8 cellular contexts compared by ENCODE assay signal in genomic region chr1:47333578-47333921, GRCh38. TPM values are rescaled to one million over a fixed set of nuclear protein-coding genes. Genes with fewer than 3 reads are reported as not detected.
DNase-seq lines count a peak whose midpoint lies in the region; ATAC-seq and TF ChIP-seq lines count a peak whose summit lies in the region.

Gene CMPK1, plus strand, starts transcription at chr1:47333790. Its CDS starts 156 bp downstream, at chr1:47333946.

- H3K27ac ChIP-seq in GM23338 (ENCODE audit: low read depth) (peak within 1 kb of the TSS; percentile 94), Karpas-422 (ENCODE audit: low read length) (peak within 1 kb of the TSS; percentile 73)

- 0 out of 4 replicates have a peak, but pooled peaks of 1 of the 2 experiments have one; percentile 6 for TF ChIP-seq CTCF in GM23338 (conservative IDR thresholded peaks at IDR 0.05; ENCODE audit: low read depth in 2 of 2)

- no peaks in the 10 kb centered on the region for H3K27me3 ChIP-seq in GM23338 (ENCODE audit: insufficient read depth)
- no peaks in the 10 kb centered on the region for H3K27me3 ChIP-seq in Karpas-422 (ENCODE audit: low read length)

- H3K4me2 ChIP-seq in GM23338 (peak within 1 kb of the TSS; percentile 84), Karpas-422 (ENCODE audit: low read depth, low read length, poor library complexity, severe bottlenecking) (peak within 1 kb of the TSS; percentile 87)

- peaks cover 6% of the 10 kb centered on the region for H3K4me1 Mint-ChIP-seq in GM23338
- H3K4me1 Mint-ChIP-seq in natural killer cell treated with Interleukin-12 subunit alpha and Interleukin-12 subunit beta and Interleukin-15 and Interleukin-18, amount 100 ng/mL, for 72 hours (ENCODE audit: low read depth in 2 of 2): peaks cover 17 to 30% of the 10 kb centered on the region in 2 donors

- H3K9me3 ChIP-seq in Karpas-422 (ENCODE audit: low read length): no peaks in the 10 kb centered on the region

- H3K36me3 Mint-ChIP-seq in GM23338 (ENCODE audit: low read depth): no peaks in the 10 kb centered on the region
- no peaks in the 10 kb centered on the region for H3K36me3 Mint-ChIP-seq in natural killer cell treated with Interleukin-12 subunit alpha and Interleukin-12 subunit beta and Interleukin-15 and Interleukin-18, amount 100 ng/mL, for 72 hours

- peaks cover 19% of the 10 kb centered on the region; the same call in 1 of the 2 replicates for H3K4me1 ChIP-seq in GM23338 (ENCODE audit: insufficient read depth)
- H3K4me1 ChIP-seq in Karpas-422 (ENCODE audit: low read length): peaks cover 26% of the 10 kb centered on the region

- peak within 1 kb of the TSS; percentile 96 for H3K27ac Mint-ChIP-seq in GM23338
- no peak within 1 kb of the TSS for H3K27ac Mint-ChIP-seq in natural killer cell treated with Interleukin-12 subunit alpha and Interleukin-12 subunit beta and Interleukin-15 and Interleukin-18, amount 100 ng/mL, for 72 hours

- no peaks in the 10 kb centered on the region for H4K20me1 ChIP-seq in GM23338 (replicated peaks; ENCODE audit: insufficient read depth)
- H4K20me1 ChIP-seq in Karpas-422 (ENCODE audit: insufficient read depth, low read depth, low read length): no peaks in the 10 kb centered on the region

- peaks cover 34% of the 10 kb centered on the region for H3K79me2 ChIP-seq in GM23338 (replicated peaks; ENCODE audit: insufficient read depth)
- peaks cover 43% of the 10 kb centered on the region for H3K79me2 ChIP-seq in Karpas-422 (ENCODE audit: low read length)

- no peaks in the 10 kb centered on the region for H3K36me3 ChIP-seq in GM23338 (ENCODE audit: insufficient read depth)
- peaks cover 8% of the 10 kb centered on the region; the same call in 1 of the 2 replicates for H3K36me3 ChIP-seq in Karpas-422 (ENCODE audit: insufficient read depth, low read length)

- peaks cover 13% of the 10 kb centered on the region; the same call in 1 of the 2 replicates for H3F3A ChIP-seq in GM23338 (replicated peaks; ENCODE audit: low read depth)

- peak; percentile 76 for ATAC-seq in GM23338
- peak; percentile 90 to 91 for ATAC-seq in natural killer cell treated with Interleukin-12 subunit alpha and Interleukin-12 subunit beta and Interleukin-15 and Interleukin-18, amount 100 ng/mL, for 72 hours
- ATAC-seq in stimulated activated naive CD8-positive, alpha-beta T cell treated with anti-CD3 and anti-CD28 coated beads, Interleukin-15, Interleukin-2, amounts not matched to agents 100 U/mL and 50 U/mL, for 24 hours: peak; percentile 80

- H2AFZ ChIP-seq in GM23338 (peak within 1 kb of the TSS; percentile 91), Karpas-422 (ENCODE audit: low read length) (peak within 1 kb of the TSS; percentile 97)

- H3K27me3 Mint-ChIP-seq in GM23338 (ENCODE audit: insufficient read depth, low read depth, poor library complexity): peaks cover 8% of the 10 kb centered on the region
- H3K27me3 Mint-ChIP-seq in natural killer cell treated with Interleukin-12 subunit alpha and Interleukin-12 subunit beta and Interleukin-15 and Interleukin-18, amount 100 ng/mL, for 72 hours: no peaks in the 10 kb centered on the region

- H3K4me3 ChIP-seq in GM23338 (peak within 1 kb of the TSS; percentile 84), Karpas-422 (ENCODE audit: low read length) (peak within 1 kb of the TSS; percentile 99)

- H3K9me3 Mint-ChIP-seq in GM23338: no peaks in the 10 kb centered on the region
- H3K9me3 Mint-ChIP-seq in natural killer cell treated with Interleukin-12 subunit alpha and Interleukin-12 subunit beta and Interleukin-15 and Interleukin-18, amount 100 ng/mL, for 72 hours: no peaks in the 10 kb centered on the region

- peak; percentile 92 for DNase-seq in EH (ENCODE audit: low read depth)
- DNase-seq in GM23338 (ENCODE audit: low spot score): peak; percentile 79
- DNase-seq in Karpas-422: peak; percentile 90
- DNase-seq in RPMI7951 (ENCODE audit: low read depth): peak; percentile 88
- DNase-seq in activated T-helper 1 cell treated with anti-CD3 and anti-CD28 coated beads, Interleukin-2, amount 50 U/mL, for 16 hours (ENCODE audit: low read depth in 1 of 2, low spot score in 1 of 2): peak; percentile 56 to 68
- peak; percentile 80 for DNase-seq in fibroblast of peridontal ligament (ENCODE audit: extremely low read depth)
- DNase-seq in natural killer cell treated with Interleukin-12 subunit alpha and Interleukin-12 subunit beta and Interleukin-15 and Interleukin-18, amount 100 ng/mL, for 72 hours (ENCODE audit: low spot score): peak; percentile 83
- DNase-seq in stimulated activated naive CD8-positive, alpha-beta T cell treated with anti-CD3 and anti-CD28 coated beads, Interleukin-15, Interleukin-2, amounts not matched to agents 100 U/mL and 50 U/mL, for 24 hours: peak; percentile 84

- H3K9me2 ChIP-seq in GM23338 (ENCODE audit: insufficient read depth) (no peaks in the 10 kb centered on the region), Karpas-422 (replicated peaks; ENCODE audit: insufficient read depth, low read length) (no peaks in the 10 kb centered on the region)

- H3K9ac ChIP-seq in Karpas-422 (ENCODE audit: low read length): peak within 1 kb of the TSS; percentile 97

- peak within 1 kb of the TSS; percentile 97; the same call in 2 of the 3 replicates for H3K4me3 Mint-ChIP-seq in GM23338
- no peak within 1 kb of the TSS for H3K4me3 Mint-ChIP-seq in natural killer cell treated with Interleukin-12 subunit alpha and Interleukin-12 subunit beta and Interleukin-15 and Interleukin-18, amount 100 ng/mL, for 72 hours

TF ChIP-seq in GM23338, 12 proteins besides CTCF, POLR2A, EP300 and RAD21:
- TF ChIP-seq NANOG (IDR thresholded peaks at IDR 0.05; ENCODE audit: borderline replicate concordance) (no peak), POLR2AphosphoS5 (IDR thresholded peaks at IDR 0.05; ENCODE audit: low read depth) (peak; percentile 70; the same call in 1 of the 2 replicates), ETS1 (IDR thresholded peaks at IDR 0.05) (no peak), ZNF114 (CRISPR knock-in tag; IDR thresholded peaks at IDR 0.05) (no peak), EZH2 (IDR thresholded peaks at IDR 0.05; ENCODE audit: low read depth, unreplicated experiment) (no peak), CREB1 (CRISPR knock-in tag; IDR thresholded peaks at IDR 0.05; ENCODE audit: low read depth) (no peak), ZNF331 (CRISPR knock-in tag; IDR thresholded peaks at IDR 0.05; ENCODE audit: low read depth) (no peak)
TF ChIP-seq in GM23338: peak in this region for 1.

RNA-seq across cellular contexts. Expression of gene CMPK1, which starts in this region (rescaled TPM):
- 25.2 and 28.6 TPM in 2 replicates for total RNA-seq in GM23338 (2014; rRNA removed; shearing (Covaris generic))
- polyA plus RNA-seq in GM23338 (2016; fragmentation: Nextera tagmentation; extraction: Ambion mirVana): 19.0 and 22.8 TPM in 2 replicates
- total RNA-seq in Karpas-422 (2014; rRNA removed; shearing (Covaris generic); ENCODE audit: low replicate concordance): 78.5 and 166 TPM in 2 replicates
- total RNA-seq in RPMI7951 (2014; rRNA removed; shearing (Covaris generic)): 137 and 168 TPM in 2 replicates
- 100 to 1,000 TPM in 1 of 2 donors, 10 to 100 TPM in 1; 90.7 to 112 TPM for total RNA-seq in natural killer cell treated with Interleukin-12 subunit alpha and Interleukin-12 subunit beta and Interleukin-15 and Interleukin-18, amount 100 ng/mL, for 72 hours

Comparison
In these comparisons a context has a peak if more than half of its experiments do, and no peak if none do; other contexts are left out.
1. Peak in every context shown above with its lines: DNase-seq, ATAC-seq, H3K4me3 ChIP-seq and H3K27ac ChIP-seq.